8 cellular contexts compared by ENCODE assay signal in genomic region chr2:37326285-37326684, GRCh38. TPM values are rescaled to one million over a fixed set of nuclear protein-coding genes. Genes with fewer than 3 reads are reported as not detected.
DNase-seq lines count a peak whose midpoint lies in the region; ATAC-seq and TF ChIP-seq lines count a peak whose summit lies in the region.

No MANE protein-coding gene starts in this region.

- ATAC-seq in DND-41 (ENCODE audit: insufficient read depth, low read depth) (no peak), GM19452 (IDR thresholded peaks at IDR 0.05; ENCODE audit: unreplicated experiment) (no peak), HG02678 (IDR thresholded peaks at IDR 0.05; ENCODE audit: unreplicated experiment) (no peak)

- H3K9ac ChIP-seq in DND-41 (ENCODE audit: low read depth, low read length) (no peak overlapping the region), SK-N-SH (peak overlapping the region; percentile 11; the same call in 1 of the 2 replicates)

- H4K20me1 ChIP-seq in DND-41 (ENCODE audit: insufficient read depth, low read length) (peaks cover 9% of the 10 kb centered on the region; the same call in 1 of the 2 replicates), SK-N-SH (ENCODE audit: insufficient read depth) (peaks cover 21% of the 10 kb centered on the region)

- H3K27ac ChIP-seq in DND-41 (ENCODE audit: low read length) (no peak overlapping the region), SK-N-SH (ENCODE audit: low read depth in 2 of 2, low read length in 1 of 2) (peak overlapping the region; percentile 0 to 74; a peak in 3 of 4 replicates)

- H3K4me1 ChIP-seq in DND-41 (ENCODE audit: insufficient read depth, low read length) (peaks cover 35% of the 10 kb centered on the region), SK-N-SH (ENCODE audit: control insufficient read depth in 1 of 2, insufficient read depth in 2 of 2, low read depth in 1 of 2, low read length in 1 of 2) (peaks cover 21 to 46% of the 10 kb centered on the region in 2 experiments; a peak in 3 of 4 replicates)

- POLR2A ChIA-PET in SK-N-SH (lab: Yijun Ruan, JAX): no interaction called here

- no peak overlapping the region for H3K4me2 ChIP-seq in DND-41 (ENCODE audit: insufficient read depth, low read length)
- H3K4me2 ChIP-seq in SK-N-SH: peak overlapping the region; percentile 84

- peaks cover 30% of the 10 kb centered on the region for H3K79me2 ChIP-seq in DND-41 (ENCODE audit: insufficient read depth, low read length)
- peaks cover 29% of the 10 kb centered on the region for H3K79me2 ChIP-seq in SK-N-SH (ENCODE audit: insufficient read depth)

- no peak for TF ChIP-seq RAD21 in SK-N-SH (IDR thresholded peaks at IDR 0.05; ENCODE audit: low read length)

- H2AFZ ChIP-seq in DND-41 (ENCODE audit: low read depth, low read length) (peak overlapping the region; percentile 15; the same call in 1 of the 2 replicates), SK-N-SH (ENCODE audit: low read depth) (peak overlapping the region; percentile 97)

- H3K36me3 ChIP-seq in DND-41 (ENCODE audit: insufficient read depth, low read length): no peaks in the 10 kb centered on the region
- peaks cover 4 to 5% of the 10 kb centered on the region in 2 experiments for H3K36me3 ChIP-seq in SK-N-SH (replicated peaks in 1 of 2; ENCODE audit: control insufficient read depth in 1 of 2, insufficient read depth in 2 of 2, low read length in 1 of 2)

- no peak overlapping the region for H3K4me3 ChIP-seq in DND-41 (ENCODE audit: low read depth in 1 of 2, low read length in 2 of 2)
- H3K4me3 ChIP-seq in SK-N-SH (ENCODE audit: low read depth in 2 of 2, low read length in 1 of 2): peak overlapping the region; percentile 2 to 21; a peak in 2 of 4 replicates
- peak overlapping the region in 1 of 2 donors; percentile 83 for H3K4me3 ChIP-seq in foreskin fibroblast (ENCODE audit: low read depth in 1 of 2, low read length in 2 of 2)

- no peaks in the 10 kb centered on the region for H3K36me3 Mint-ChIP-seq in progenitor cell of endocrine pancreas (ENCODE audit: insufficient read depth)

- no peaks in the 10 kb centered on the region for H3K9me2 ChIP-seq in SK-N-SH

- CTCF ChIA-PET in SK-N-SH (lab: Yijun Ruan, JAX): interaction anchor here (0.7 to 2.8 kb wide), 5 partner anchors 10 to 551 kb away, joined by 3 to 11 read pairs (median 6); no protein-coding TSS in a partner anchor

- peaks cover 35% of the 10 kb centered on the region for H3K27me3 ChIP-seq in DND-41 (ENCODE audit: insufficient read depth, low read length, poor library complexity)
- no peaks in the 10 kb centered on the region for H3K27me3 ChIP-seq in SK-N-SH (ENCODE audit: insufficient read depth)

- H3K9me3 ChIP-seq in DND-41 (ENCODE audit: insufficient read depth, low read length, severe bottlenecking): no peaks in the 10 kb centered on the region
- H3K9me3 ChIP-seq in SK-N-SH: no peaks in the 10 kb centered on the region

- H3K27me3 Mint-ChIP-seq in progenitor cell of endocrine pancreas: peaks cover 10% of the 10 kb centered on the region

- no peaks in the 10 kb centered on the region for H3K9me3 Mint-ChIP-seq in progenitor cell of endocrine pancreas (ENCODE audit: low read depth)

- TF ChIP-seq EP300 in SK-N-SH (IDR thresholded peaks at IDR 0.05; ENCODE audit: borderline replicate concordance in 1 of 2, low read depth in 1 of 2, low read length in 1 of 2): no peak

- H3K27ac Mint-ChIP-seq in progenitor cell of endocrine pancreas: no peak overlapping the region

- DNase-seq in DND-41: no peak
- DNase-seq in SK-N-SH: no peak
- peak; percentile 69 to 85 for DNase-seq in foreskin fibroblast
- DNase-seq in progenitor cell of endocrine pancreas (ENCODE audit: low spot score, unreplicated experiment): no peak
- no peak for DNase-seq in GDM1 (lab: John Stamatoyannopoulos, UW)
- DNase-seq in NCI-H82 (lab: John Stamatoyannopoulos, UW): no peak

- whole genome bisulfite sequencing in SK-N-SH (ENCODE audit: low lambda C conversion rate): 7% methylated on average over 2 of the region's 2 CpGs

- peaks cover 30% of the 10 kb centered on the region for H3K4me1 Mint-ChIP-seq in progenitor cell of endocrine pancreas (ENCODE audit: low read depth)

- H3K4me3 Mint-ChIP-seq in progenitor cell of endocrine pancreas (ENCODE audit: low read depth): peak overlapping the region; percentile 30

- H3F3A ChIP-seq in SK-N-SH (replicated peaks; ENCODE audit: insufficient read depth): peaks cover 23% of the 10 kb centered on the region

- TF ChIP-seq CTCF in DND-41 (IDR thresholded peaks at IDR 0.05; ENCODE audit: borderline replicate concordance, extremely low read depth, low read length, poor library complexity, severe bottlenecking): no peak
- TF ChIP-seq CTCF in SK-N-SH (IDR thresholded peaks at IDR 0.05): no peak
- TF ChIP-seq CTCF in foreskin fibroblast (IDR thresholded peaks at IDR 0.05; ENCODE audit: low read depth, low read length): no peak
- TF ChIP-seq CTCF in progenitor cell of endocrine pancreas (IDR thresholded peaks at IDR 0.05; ENCODE audit: unreplicated experiment): no peak

TF ChIP-seq in SK-N-SH, 30 proteins besides CTCF, POLR2A, EP300 and RAD21:
- TF ChIP-seq RFX5 (IDR thresholded peaks at IDR 0.05; ENCODE audit: low read length) (0 out of 2 replicates have a peak, but pooled peaks have one; percentile 8), ELF1 (IDR thresholded peaks at IDR 0.05) (0 out of 2 replicates have a peak, but pooled peaks have one; percentile 23), YY1 (IDR thresholded peaks at IDR 0.05; ENCODE audit: low read depth) (peak; percentile 20; the same call in 1 of the 2 replicates), MAX (IDR thresholded peaks at IDR 0.05; ENCODE audit: low read depth) (peak; percentile 51; the same call in 1 of the 2 replicates), MEF2A (IDR thresholded peaks at IDR 0.05; ENCODE audit: borderline replicate concordance, low read depth) (no peak; the same call in 1 of the 2 replicates), PBX3 (IDR thresholded peaks at IDR 0.05) (peak; percentile 97), GABPA (IDR thresholded peaks at IDR 0.05; ENCODE audit: low read depth) (no peak)

RNA-seq across cellular contexts. Expression of gene PRKD3, which starts 1.7 kb away (rescaled TPM):
- polyA plus RNA-seq in SK-N-SH (2012; rRNA removed): 15.9 and 17.5 TPM in 2 replicates
- polyA plus RNA-seq in SK-N-SH (2012; cell fraction: cytosol; rRNA removed): 20.5 and 20.9 TPM in 2 replicates
- 14.8 and 25.9 TPM in 2 replicates for polyA plus RNA-seq in SK-N-SH (2012; cell fraction: nucleus; rRNA removed)
- total RNA-seq in progenitor cell of endocrine pancreas: 56.6 and 56.7 TPM in 2 replicates

RNA-seq across cellular contexts. Expression of gene QPCT, which starts 18.1 kb away (rescaled TPM):
- polyA plus RNA-seq in SK-N-SH (2012; rRNA removed): 0.06 and 0.12 TPM in 2 replicates
- 0.21 and 0.22 TPM in 2 replicates for polyA plus RNA-seq in SK-N-SH (2012; cell fraction: cytosol; rRNA removed)
- polyA plus RNA-seq in SK-N-SH (2012; cell fraction: nucleus; rRNA removed): 0.09 and 0.36 TPM in 2 replicates
- 2.7 TPM in 2 replicates for total RNA-seq in progenitor cell of endocrine pancreas

Comparison
In these comparisons a context has a peak if more than half of its experiments do, and no peak if none do; other contexts are left out.
1. DNase-seq: peak in foreskin fibroblast (2 of 2); none in DND-41 (single experiment), SK-N-SH (single experiment), progenitor cell of endocrine pancreas (single experiment), GDM1 (single experiment) and NCI-H82 (single experiment).
2. H3K4me3 ChIP-seq: peak in SK-N-SH (2 of 2); none in DND-41 (0 of 2).